ENCODE assay signal across 8 cellular contexts in genomic region chr3:71955549-71956373, GRCh38.
DNase-seq lines count a peak whose midpoint lies in the region; ATAC-seq and TF ChIP-seq lines count a peak whose summit lies in the region.

No MANE protein-coding gene starts in this region.

- H3K27me3 Mint-ChIP-seq in Calu3 (ENCODE audit: unreplicated experiment), result peaks cover 55% of the 10 kb centered on the region
- H3K27me3 Mint-ChIP-seq in activated T-helper 17 cell treated with anti-CD3 and anti-CD28 coated beads, Interleukin-2, amount 50 U/mL, for 72 hours, result peaks cover 4% of the 10 kb centered on the region

- no peaks in the 10 kb centered on the region for H3K9me3 Mint-ChIP-seq in Calu3 (ENCODE audit: low read depth, unreplicated experiment)
- H3K9me3 Mint-ChIP-seq in activated T-helper 17 cell treated with anti-CD3 and anti-CD28 coated beads, Interleukin-2, amount 50 U/mL, for 72 hours, result no peaks in the 10 kb centered on the region

- peaks cover 0 to 4% of the 10 kb centered on the region in 2 experiments for H3K4me1 ChIP-seq in trophoblast cell (ENCODE audit: control insufficient read depth in 1 of 2, insufficient read depth in 2 of 2, low read length in 2 of 2)

- peak; percentile 83 for ATAC-seq in activated T-helper 17 cell treated with anti-CD3 and anti-CD28 coated beads, Interleukin-2, amount 50 U/mL, for 72 hours (replicated peaks)
- ATAC-seq in HG02884 (IDR thresholded peaks at IDR 0.05; ENCODE audit: unreplicated experiment) (no peak), HG03457 (IDR thresholded peaks at IDR 0.05; ENCODE audit: unreplicated experiment) (no peak)

- H4K91ac ChIP-seq in trophoblast cell (ENCODE audit: low read depth, low read length), result no peak overlapping the region

- H4K8ac ChIP-seq in trophoblast cell (ENCODE audit: low read depth, low read length), result no peak overlapping the region

- H3K4me3 ChIP-seq in H7 (ENCODE audit: insufficient read depth, low read depth, low read length) (no peak overlapping the region), trophoblast cell (ENCODE audit: low read depth, low read length) (no peak overlapping the region)

- no peaks in the 10 kb centered on the region for H3K4me1 Mint-ChIP-seq in Calu3 (ENCODE audit: low read depth, unreplicated experiment)
- H3K4me1 Mint-ChIP-seq in activated T-helper 17 cell treated with anti-CD3 and anti-CD28 coated beads, Interleukin-2, amount 50 U/mL, for 72 hours, result peaks cover 6% of the 10 kb centered on the region

- peak; percentile 50 for TF ChIP-seq CTCF in Calu3 (IDR thresholded peaks at IDR 0.05; ENCODE audit: unreplicated experiment)

- no peak overlapping the region for H2AK5ac ChIP-seq in trophoblast cell (ENCODE audit: low read length)

- H3K9ac ChIP-seq in trophoblast cell (ENCODE audit: low read length), result no peak overlapping the region

- no TSS peak for BruUV-seq in Calu3 (replicated peaks; lab: Mats Ljungman, UMichigan)

- no peaks in the 10 kb centered on the region; the same call in 1 of the 2 replicates for H3K27me3 ChIP-seq in H7 (ENCODE audit: control insufficient read depth, insufficient read depth, low read length)
- no peaks in the 10 kb centered on the region for H3K27me3 ChIP-seq in trophoblast cell (ENCODE audit: insufficient read depth, low read length)

- H2BK120ac ChIP-seq in trophoblast cell (ENCODE audit: insufficient read depth, low read length, poor library complexity), result no peak overlapping the region

- H3K4me3 Mint-ChIP-seq in Calu3 (ENCODE audit: low read depth, unreplicated experiment), result no peak overlapping the region
- H3K4me3 Mint-ChIP-seq in activated T-helper 17 cell treated with anti-CD3 and anti-CD28 coated beads, Interleukin-2, amount 50 U/mL, for 72 hours, result peak overlapping the region; percentile 25

- H2BK12ac ChIP-seq in trophoblast cell (ENCODE audit: low read length), result no peak overlapping the region

- H3K18ac ChIP-seq in trophoblast cell (ENCODE audit: low read length), result no peak overlapping the region

- no peak overlapping the region for H3K27ac ChIP-seq in trophoblast cell (ENCODE audit: low read depth, low read length)

- DNase-seq in Calu3 (peak; percentile 64), H7 (peak; percentile 58), NCI-H446 (lab: John Stamatoyannopoulos, UW) (peak; percentile 26 to 79), head of caudate nucleus (peak; percentile 69 to 95 (median 86)), trophoblast cell (peak; percentile 26 to 54)

- no peaks in the 10 kb centered on the region for H3K36me3 Mint-ChIP-seq in Calu3 (ENCODE audit: insufficient read depth, unreplicated experiment)
- H3K36me3 Mint-ChIP-seq in activated T-helper 17 cell treated with anti-CD3 and anti-CD28 coated beads, Interleukin-2, amount 50 U/mL, for 72 hours (ENCODE audit: low read depth), result no peaks in the 10 kb centered on the region

- WGBS in trophoblast cell (ENCODE audit: extremely low coverage, insufficient coverage, insufficient read length), result no CpG with 5 or more reads among the region's 7 CpGs

- H3K36me3 ChIP-seq in H7 (replicated peaks; ENCODE audit: control insufficient read depth, insufficient read depth, low read length) (no peaks in the 10 kb centered on the region), trophoblast cell (ENCODE audit: control insufficient read depth in 1 of 2, insufficient read depth in 2 of 2, low read length in 2 of 2) (no peaks in the 10 kb centered on the region)

- H2AFZ ChIP-seq in trophoblast cell (ENCODE audit: insufficient read depth, low read length, poor library complexity), result no peak overlapping the region

- CTCF ChIA-PET in Calu3 (lab: Charles Lee), result interaction anchor here (0.6 to 1.7 kb wide), 4 partner anchors 21 to 867 kb away, joined by 3 to 9 read pairs (median 3); no protein-coding TSS in a partner anchor

- no peak overlapping the region for H3K14ac ChIP-seq in trophoblast cell (ENCODE audit: low read length)

- H3K27ac Mint-ChIP-seq in Calu3 (ENCODE audit: unreplicated experiment), result no peak overlapping the region
- H3K27ac Mint-ChIP-seq in activated T-helper 17 cell treated with anti-CD3 and anti-CD28 coated beads, Interleukin-2, amount 50 U/mL, for 72 hours, result peak overlapping the region; percentile 5

- H3K4me2 ChIP-seq in trophoblast cell (ENCODE audit: low read length), result no peak overlapping the region

- intact Hi-C loops in Calu3 (cut with micrococcal nuclease; ENCODE audit: unreplicated experiment) (loop anchor here (1.0 to 2.0 kb wide), 2 partner anchors 863 to 867 kb away; no protein-coding TSS in a partner anchor), head of caudate nucleus (cut with DNase I) (loop anchor here (10.0 kb wide), 3 partner anchors 81 to 709 kb away; no protein-coding TSS in a partner anchor)

- no peaks in the 10 kb centered on the region for H3K79me1 ChIP-seq in trophoblast cell (ENCODE audit: low read length)

- no peak overlapping the region for H2BK5ac ChIP-seq in trophoblast cell (ENCODE audit: low read depth, low read length, poor library complexity)

- H3K9me3 ChIP-seq in trophoblast cell (ENCODE audit: insufficient read depth, low read depth, low read length), result no peaks in the 10 kb centered on the region

- H3K23ac ChIP-seq in trophoblast cell (ENCODE audit: low read length), result no peak overlapping the region

- no peaks in the 10 kb centered on the region for H3K79me2 ChIP-seq in trophoblast cell (ENCODE audit: control insufficient read depth, insufficient read depth, low read length, poor library complexity)

- H4K12ac ChIP-seq in trophoblast cell (ENCODE audit: low read depth, low read length), result no peak overlapping the region

- no peak overlapping the region for H3K4ac ChIP-seq in trophoblast cell (ENCODE audit: low read depth, low read length)
